ENCODE assay signal across 8 cellular contexts in the genomic region with DNA sequence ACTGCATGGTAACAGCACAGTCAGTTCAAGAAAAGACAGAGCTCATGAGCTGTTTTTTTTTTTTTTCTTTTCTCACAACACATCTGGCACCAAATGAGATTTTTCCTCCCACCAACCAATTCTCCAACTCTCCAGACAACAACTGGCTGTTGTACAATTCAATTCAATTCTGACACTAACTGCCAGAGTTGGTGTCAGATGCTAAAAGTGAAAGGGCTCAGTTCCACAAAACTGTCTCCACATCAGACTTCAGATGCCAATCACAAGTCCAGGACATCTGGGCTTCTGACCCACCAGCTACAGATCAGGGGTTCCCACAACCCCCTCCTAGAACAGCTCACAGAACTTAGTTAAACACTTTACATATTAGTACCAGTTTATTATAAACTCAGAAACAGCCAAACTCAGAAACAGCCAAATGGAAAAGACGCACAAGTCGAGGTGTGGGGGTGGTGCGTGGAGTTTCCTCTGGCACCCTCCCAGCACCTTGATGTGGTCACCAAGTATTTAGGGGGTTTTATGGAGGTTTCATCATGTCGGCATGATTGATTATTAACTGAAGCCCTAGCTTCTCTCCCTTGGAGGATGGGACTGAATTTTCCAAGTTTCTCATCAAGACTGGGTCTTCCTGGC. TPM values are rescaled to one million over a fixed set of nuclear protein-coding genes. Genes with fewer than 3 reads are reported as not detected.
A peak's percentile ranks its signal among the peaks of the same experiment; 100 is the strongest.
DNase-seq lines count a peak whose midpoint lies in the region; ATAC-seq and TF ChIP-seq lines count a peak whose summit lies in the region.

No MANE protein-coding gene starts in this region.

- peak; percentile 72 for ATAC-seq in GM18520 (IDR thresholded peaks at IDR 0.05; ENCODE audit: unreplicated experiment)
- peak; percentile 74 for ATAC-seq in HG03060 (IDR thresholded peaks at IDR 0.05; ENCODE audit: low read depth, unreplicated experiment)
- no peak for ATAC-seq in right lobe of liver

- TF ChIP-seq POLR2A in right lobe of liver (IDR thresholded peaks at IDR 0.05) = no peak
- no peak for TF ChIP-seq POLR2A in sigmoid colon (IDR thresholded peaks at IDR 0.05)

- TF ChIP-seq CTCF in right lobe of liver (IDR thresholded peaks at IDR 0.05) (no peak), sigmoid colon (IDR thresholded peaks at IDR 0.05) (no peak)

- H3K27me3 ChIP-seq in right lobe of liver (no peaks in the 10 kb centered on the region), sigmoid colon (no peaks in the 10 kb centered on the region)

- 33% methylated on average over 4 of the region's 4 CpGs for WGBS in right lobe of liver (ENCODE audit: insufficient coverage, low coverage, low lambda C conversion rate, missing lambda C conversion rate)
- 52 to 74% methylated on average over 4 of the region's 4 CpGs for WGBS in sigmoid colon, 2 donors

- H3K27ac ChIP-seq in right lobe of liver (no peak overlapping the region), sigmoid colon (no peak overlapping the region)

- H3K4me3 ChIP-seq in right lobe of liver (no peak overlapping the region), sigmoid colon (no peak overlapping the region)

- H3K36me3 ChIP-seq in right lobe of liver (no peaks in the 10 kb centered on the region), sigmoid colon (no peaks in the 10 kb centered on the region)

- H3K9me3 ChIP-seq in right lobe of liver (no peaks in the 10 kb centered on the region), sigmoid colon (no peaks in the 10 kb centered on the region)

- peak; percentile 46 for DNase-seq in activated CD8-positive, alpha-beta memory T cell treated with anti-CD3 and anti-CD28 coated beads, Interleukin-2, amount 50 U/mL, for 24 hours (ENCODE audit: extremely low read depth)
- peak; percentile 53 to 72 (median 64) for DNase-seq in stimulated activated CD4-positive, alpha-beta T cell treated with anti-CD3 and anti-CD28 coated beads, Interleukin-1b, Interleukin-23, amount 100 ng/mL, for 24 hours (ENCODE audit: low read depth in 4 of 4, low spot score in 1 of 4)
- DNase-seq in right lobe of liver = no peak
- DNase-seq in mesenteric fat pad (ENCODE audit: low spot score) = no peak
- DNase-seq in COLO668 (lab: John Stamatoyannopoulos, UW; ENCODE audit: unreplicated experiment) = no peak
- DNase-seq in sigmoid colon = no peak

- TF ChIP-seq EP300 in sigmoid colon (IDR thresholded peaks at IDR 0.05) = no peak

- intact Hi-C loops in right lobe of liver (cut with DNase I) = no loop called here
- intact Hi-C loops in sigmoid colon (cut with DNase I) = no loop called here

- no peaks in the 10 kb centered on the region for H3K4me1 ChIP-seq in right lobe of liver
- no peaks in the 10 kb centered on the region for H3K4me1 ChIP-seq in sigmoid colon

RNA-seq across cellular contexts. Expression of gene LRRC8D, which starts 39.2 kb away (rescaled TPM):
- total RNA-seq in right lobe of liver (10 to 100 TPM; 11.5 to 22.1 (median 19.3) TPM), mesenteric fat pad (8.6 TPM), sigmoid colon (10 to 100 TPM in 1 of 4 donors, 1 to 10 TPM in 3; 6.0 to 11.7 (median 8.8) TPM)
- polyA plus RNA-seq in sigmoid colon = 10 to 100 TPM in 1 of 3 donors, 1 to 10 TPM in 2; 7.8 to 21.2 (median 9.9) TPM

Comparison
In these comparisons a context has a peak if more than half of its experiments do, and no peak if none do; other contexts are left out.
1. ATAC-seq: peak in GM18520 (single experiment) and HG03060 (single experiment); none in right lobe of liver (0 of 4).
2. DNase-seq: peak in activated CD8-positive, alpha-beta memory T cell treated with anti-CD3 and anti-CD28 coated beads, Interleukin-2, amount 50 U/mL, for 24 hours (single experiment) and stimulated activated CD4-positive, alpha-beta T cell treated with anti-CD3 and anti-CD28 coated beads, Interleukin-1b, Interleukin-23, amount 100 ng/mL, for 24 hours (4 of 4); none in right lobe of liver (0 of 3), mesenteric fat pad (single experiment), COLO668 (single experiment) and sigmoid colon (single experiment).